ENCODE assay signal across 8 cellular contexts in genomic region chr3:51106242-51106876, GRCh38.
"Had no signal": no experiment of that assay in that cellular context is flagged by ENCODE, and none has a peak within 500 bp of the region (broad histone marks: within the 10 kb centered on the region; RNA-seq: fewer than 3 reads in every experiment).

No MANE protein-coding gene starts in this region.

- H2AFZ ChIP-seq: GM23248 had no signal

- H3K36me3 ChIP-seq: HAP-1 had no signal

- H3K4me3 ChIP-seq: GM23248, HAP-1 had no signal

- H3K9me3 ChIP-seq: HAP-1 had no signal

- H3K27me3 Mint-ChIP-seq: IgD-negative memory B cell had no signal

- H3K9ac ChIP-seq: GM23248 had no signal

- H3K36me3 Mint-ChIP-seq: IgD-negative memory B cell had no signal

- H3K27ac Mint-ChIP-seq: HFFc6, IgD-negative memory B cell had no signal

- ATAC-seq: HCT116 had no signal

- H3K4me3 Mint-ChIP-seq: HFFc6, IgD-negative memory B cell had no signal

- H3K4me1 ChIP-seq: HAP-1 had no signal

- DNase-seq: GM23248, GOT3, H7, HFFc6 had no signal

- H3K27ac ChIP-seq: GM23248, HL-60 had no signal

- H3K4me1 Mint-ChIP-seq: IgD-negative memory B cell had no signal
